1 cellular context compared by ENCODE assay signal in the genomic region with DNA sequence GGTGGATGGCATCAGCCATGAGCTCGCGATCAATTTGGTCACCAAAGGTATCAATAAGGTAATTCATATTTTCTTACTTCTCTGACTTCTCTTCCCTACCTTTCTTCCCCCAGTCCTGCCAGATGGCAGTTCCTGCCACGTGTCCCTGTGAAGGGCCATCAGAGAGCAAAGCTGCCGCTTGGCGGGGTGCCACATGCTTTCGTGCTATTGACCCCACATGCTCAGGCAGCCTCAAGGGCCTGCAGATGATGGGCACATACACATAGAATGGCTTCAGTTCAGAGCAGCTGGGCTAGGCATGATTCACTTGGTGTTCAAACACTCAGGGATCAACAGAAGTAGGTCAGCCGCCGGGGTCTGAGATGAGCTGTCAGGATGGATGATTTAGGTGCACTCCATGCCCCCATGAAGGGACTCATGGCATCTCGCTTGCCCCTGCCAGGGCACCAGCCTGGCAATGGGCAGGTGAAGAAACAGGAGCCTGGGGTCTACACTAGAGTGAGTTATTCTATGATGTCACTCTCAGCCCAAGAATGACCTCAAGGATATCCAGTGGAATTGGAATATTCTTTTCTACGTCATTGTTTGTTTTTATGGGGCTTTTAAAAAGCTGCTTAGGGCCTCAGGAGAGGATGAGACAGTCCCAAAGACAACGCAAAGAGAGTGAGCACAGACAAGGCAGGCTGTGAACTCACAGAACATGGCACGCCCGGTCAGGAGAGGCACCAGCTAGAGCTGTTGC.
A peak's percentile ranks its signal among the peaks of the same experiment; 100 is the strongest.
TF ChIP-seq lines count a peak whose summit lies in the region.

No MANE protein-coding gene starts in this region.

TF ChIP-seq in HepG2, 621 proteins besides CTCF, POLR2A, EP300 and RAD21 (continued from another document and continues in another):
- TF ChIP-seq, protein P1, sequence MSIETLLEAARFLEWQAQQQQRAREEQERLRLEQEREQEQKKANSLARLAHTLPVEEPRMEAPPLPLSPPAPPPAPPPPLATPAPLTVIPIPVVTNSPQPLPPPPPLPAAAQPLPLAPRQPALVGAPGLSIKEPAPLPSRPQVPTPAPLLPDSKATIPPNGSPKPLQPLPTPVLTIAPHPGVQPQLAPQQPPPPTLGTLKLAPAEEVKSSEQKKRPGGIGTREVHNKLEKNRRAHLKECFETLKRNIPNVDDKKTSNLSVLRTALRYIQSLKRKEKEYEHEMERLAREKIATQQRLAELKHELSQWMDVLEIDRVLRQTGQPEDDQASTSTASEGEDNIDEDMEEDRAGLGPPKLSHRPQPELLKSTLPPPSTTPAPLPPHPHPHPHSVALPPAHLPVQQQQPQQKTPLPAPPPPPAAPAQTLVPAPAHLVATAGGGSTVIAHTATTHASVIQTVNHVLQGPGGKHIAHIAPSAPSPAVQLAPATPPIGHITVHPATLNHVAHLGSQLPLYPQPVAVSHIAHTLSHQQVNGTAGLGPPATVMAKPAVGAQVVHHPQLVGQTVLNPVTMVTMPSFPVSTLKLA (IDR thresholded peaks at IDR 0.05): peak; percentile 69
- TF ChIP-seq ZNF766 (CRISPR knock-in tag; IDR thresholded peaks at IDR 0.05; ENCODE audit: borderline replicate concordance) (no peak), IKZF1 (IDR thresholded peaks at IDR 0.05) (no peak), ZNF143 (CRISPR knock-in tag; IDR thresholded peaks at IDR 0.05) (no peak), DNMT1 (CRISPR knock-in tag; IDR thresholded peaks at IDR 0.05) (no peak), ZNF605 (CRISPR knock-in tag; IDR thresholded peaks at IDR 0.05) (no peak; the same call in 1 of the 2 replicates), GPN1 (CRISPR knock-in tag; IDR thresholded peaks at IDR 0.05; ENCODE audit: borderline replicate concordance) (no peak), ZNF230 (CRISPR knock-in tag; IDR thresholded peaks at IDR 0.05) (no peak), TRIM22 (IDR thresholded peaks at IDR 0.05) (no peak), NR2F2 (IDR thresholded peaks at IDR 0.05; ENCODE audit: borderline replicate concordance, low read depth) (no peak), CHD4 (IDR thresholded peaks at IDR 0.05; ENCODE audit: borderline replicate concordance, low read length) (no peak), FOXO4 (CRISPR knock-in tag; conservative IDR thresholded peaks at IDR 0.05) (no peak), FOSL2 (CRISPR knock-in tag; IDR thresholded peaks at IDR 0.05) (peak; percentile 81), JUND (CRISPR knock-in tag; IDR thresholded peaks at IDR 0.05) (no peak; the same call in 1 of the 2 replicates), NFIC (IDR thresholded peaks at IDR 0.05; ENCODE audit: low read length) (no peak), ZNF883 (CRISPR knock-in tag; IDR thresholded peaks at IDR 0.05; ENCODE audit: not compliant biosample characterization) (no peak), RBM39 (IDR thresholded peaks at IDR 0.05; ENCODE audit: low read depth, low read length, poor library complexity, severe bottlenecking) (no peak), MLXIP (CRISPR knock-in tag; IDR thresholded peaks at IDR 0.05; ENCODE audit: borderline replicate concordance) (no peak), HNF1A (IDR thresholded peaks at IDR 0.05; ENCODE audit: low read depth) (no peak), HNF1A (CRISPR knock-in tag; IDR thresholded peaks at IDR 0.05; ENCODE audit: borderline replicate concordance) (no peak), RARA (CRISPR knock-in tag; IDR thresholded peaks at IDR 0.05) (peak; percentile 66), STAG1 (CRISPR knock-in tag; IDR thresholded peaks at IDR 0.05) (no peak), HOXA7 (CRISPR knock-in tag; IDR thresholded peaks at IDR 0.05) (no peak), TCF7 (IDR thresholded peaks at IDR 0.05; ENCODE audit: low read depth) (0 out of 2 replicates have a peak, but pooled peaks have one; percentile 40), SETDB1 (CRISPR knock-in tag; IDR thresholded peaks at IDR 0.05; ENCODE audit: borderline replicate concordance) (no peak), CHD2 (IDR thresholded peaks at IDR 0.05; ENCODE audit: low read depth, low read length) (no peak), ZNF292 (CRISPR knock-in tag; IDR thresholded peaks at IDR 0.05; ENCODE audit: borderline replicate concordance, low read depth) (no peak), ZNF746 (CRISPR knock-in tag; IDR thresholded peaks at IDR 0.05) (no peak), ZNF501 (CRISPR knock-in tag; IDR thresholded peaks at IDR 0.05) (no peak), SP5 (CRISPR knock-in tag; IDR thresholded peaks at IDR 0.05; ENCODE audit: borderline replicate concordance, low read depth) (no peak), ARID2 (CRISPR knock-in tag; IDR thresholded peaks at IDR 0.05; ENCODE audit: borderline replicate concordance) (no peak)
- TF ChIP-seq, protein P2, sequence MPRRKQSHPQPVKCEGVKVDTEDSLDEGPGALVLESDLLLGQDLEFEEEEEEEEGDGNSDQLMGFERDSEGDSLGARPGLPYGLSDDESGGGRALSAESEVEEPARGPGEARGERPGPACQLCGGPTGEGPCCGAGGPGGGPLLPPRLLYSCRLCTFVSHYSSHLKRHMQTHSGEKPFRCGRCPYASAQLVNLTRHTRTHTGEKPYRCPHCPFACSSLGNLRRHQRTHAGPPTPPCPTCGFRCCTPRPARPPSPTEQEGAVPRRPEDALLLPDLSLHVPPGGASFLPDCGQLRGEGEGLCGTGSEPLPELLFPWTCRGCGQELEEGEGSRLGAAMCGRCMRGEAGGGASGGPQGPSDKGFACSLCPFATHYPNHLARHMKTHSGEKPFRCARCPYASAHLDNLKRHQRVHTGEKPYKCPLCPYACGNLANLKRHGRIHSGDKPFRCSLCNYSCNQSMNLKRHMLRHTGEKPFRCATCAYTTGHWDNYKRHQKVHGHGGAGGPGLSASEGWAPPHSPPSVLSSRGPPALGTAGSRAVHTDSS (CRISPR knock-in tag; conservative IDR thresholded peaks at IDR 0.05): no peak
- TF ChIP-seq, protein P3, sequence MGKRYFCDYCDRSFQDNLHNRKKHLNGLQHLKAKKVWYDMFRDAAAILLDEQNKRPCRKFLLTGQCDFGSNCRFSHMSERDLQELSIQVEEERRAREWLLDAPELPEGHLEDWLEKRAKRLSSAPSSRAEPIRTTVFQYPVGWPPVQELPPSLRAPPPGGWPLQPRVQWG (CRISPR knock-in tag; IDR thresholded peaks at IDR 0.05; ENCODE audit: borderline replicate concordance, low read depth): no peak
- TF ChIP-seq, protein P4, sequence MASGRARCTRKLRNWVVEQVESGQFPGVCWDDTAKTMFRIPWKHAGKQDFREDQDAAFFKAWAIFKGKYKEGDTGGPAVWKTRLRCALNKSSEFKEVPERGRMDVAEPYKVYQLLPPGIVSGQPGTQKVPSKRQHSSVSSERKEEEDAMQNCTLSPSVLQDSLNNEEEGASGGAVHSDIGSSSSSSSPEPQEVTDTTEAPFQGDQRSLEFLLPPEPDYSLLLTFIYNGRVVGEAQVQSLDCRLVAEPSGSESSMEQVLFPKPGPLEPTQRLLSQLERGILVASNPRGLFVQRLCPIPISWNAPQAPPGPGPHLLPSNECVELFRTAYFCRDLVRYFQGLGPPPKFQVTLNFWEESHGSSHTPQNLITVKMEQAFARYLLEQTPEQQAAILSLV (CRISPR knock-in tag; IDR thresholded peaks at IDR 0.05; ENCODE audit: borderline replicate concordance): no peak
- TF ChIP-seq, protein P5, sequence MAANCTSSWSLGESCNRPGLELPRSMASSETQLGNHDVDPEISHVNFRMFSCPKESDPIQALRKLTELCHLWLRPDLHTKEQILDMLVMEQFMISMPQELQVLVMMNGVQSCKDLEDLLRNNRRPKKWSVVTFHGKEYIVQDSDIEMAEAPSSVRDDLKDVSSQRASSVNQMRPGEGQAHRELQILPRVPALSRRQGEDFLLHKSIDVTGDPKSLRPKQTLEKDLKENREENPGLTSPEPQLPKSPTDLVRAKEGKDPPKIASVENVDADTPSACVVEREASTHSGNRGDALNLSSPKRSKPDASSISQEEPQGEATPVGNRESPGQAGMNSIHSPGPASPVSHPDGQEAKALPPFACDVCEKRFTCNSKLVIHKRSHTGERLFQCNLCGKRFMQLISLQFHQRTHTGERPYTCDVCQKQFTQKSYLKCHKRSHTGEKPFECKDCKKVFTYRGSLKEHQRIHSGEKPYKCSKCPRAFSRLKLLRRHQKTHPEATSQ (CRISPR knock-in tag; IDR thresholded peaks at IDR 0.05; ENCODE audit: borderline replicate concordance): no peak
- TF ChIP-seq, protein P6, sequence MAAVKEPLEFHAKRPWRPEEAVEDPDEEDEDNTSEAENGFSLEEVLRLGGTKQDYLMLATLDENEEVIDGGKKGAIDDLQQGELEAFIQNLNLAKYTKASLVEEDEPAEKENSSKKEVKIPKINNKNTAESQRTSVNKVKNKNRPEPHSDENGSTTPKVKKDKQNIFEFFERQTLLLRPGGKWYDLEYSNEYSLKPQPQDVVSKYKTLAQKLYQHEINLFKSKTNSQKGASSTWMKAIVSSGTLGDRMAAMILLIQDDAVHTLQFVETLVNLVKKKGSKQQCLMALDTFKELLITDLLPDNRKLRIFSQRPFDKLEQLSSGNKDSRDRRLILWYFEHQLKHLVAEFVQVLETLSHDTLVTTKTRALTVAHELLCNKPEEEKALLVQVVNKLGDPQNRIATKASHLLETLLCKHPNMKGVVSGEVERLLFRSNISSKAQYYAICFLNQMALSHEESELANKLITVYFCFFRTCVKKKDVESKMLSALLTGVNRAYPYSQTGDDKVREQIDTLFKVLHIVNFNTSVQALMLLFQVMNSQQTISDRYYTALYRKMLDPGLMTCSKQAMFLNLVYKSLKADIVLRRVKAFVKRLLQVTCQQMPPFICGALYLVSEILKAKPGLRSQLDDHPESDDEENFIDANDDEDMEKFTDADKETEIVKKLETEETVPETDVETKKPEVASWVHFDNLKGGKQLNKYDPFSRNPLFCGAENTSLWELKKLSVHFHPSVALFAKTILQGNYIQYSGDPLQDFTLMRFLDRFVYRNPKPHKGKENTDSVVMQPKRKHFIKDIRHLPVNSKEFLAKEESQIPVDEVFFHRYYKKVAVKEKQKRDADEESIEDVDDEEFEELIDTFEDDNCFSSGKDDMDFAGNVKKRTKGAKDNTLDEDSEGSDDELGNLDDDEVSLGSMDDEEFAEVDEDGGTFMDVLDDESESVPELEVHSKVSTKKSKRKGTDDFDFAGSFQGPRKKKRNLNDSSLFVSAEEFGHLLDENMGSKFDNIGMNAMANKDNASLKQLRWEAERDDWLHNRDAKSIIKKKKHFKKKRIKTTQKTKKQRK (IDR thresholded peaks at IDR 0.05; ENCODE audit: low read length): no peak
